ENCODE assay signal across 15 cellular contexts in the genomic region with DNA sequence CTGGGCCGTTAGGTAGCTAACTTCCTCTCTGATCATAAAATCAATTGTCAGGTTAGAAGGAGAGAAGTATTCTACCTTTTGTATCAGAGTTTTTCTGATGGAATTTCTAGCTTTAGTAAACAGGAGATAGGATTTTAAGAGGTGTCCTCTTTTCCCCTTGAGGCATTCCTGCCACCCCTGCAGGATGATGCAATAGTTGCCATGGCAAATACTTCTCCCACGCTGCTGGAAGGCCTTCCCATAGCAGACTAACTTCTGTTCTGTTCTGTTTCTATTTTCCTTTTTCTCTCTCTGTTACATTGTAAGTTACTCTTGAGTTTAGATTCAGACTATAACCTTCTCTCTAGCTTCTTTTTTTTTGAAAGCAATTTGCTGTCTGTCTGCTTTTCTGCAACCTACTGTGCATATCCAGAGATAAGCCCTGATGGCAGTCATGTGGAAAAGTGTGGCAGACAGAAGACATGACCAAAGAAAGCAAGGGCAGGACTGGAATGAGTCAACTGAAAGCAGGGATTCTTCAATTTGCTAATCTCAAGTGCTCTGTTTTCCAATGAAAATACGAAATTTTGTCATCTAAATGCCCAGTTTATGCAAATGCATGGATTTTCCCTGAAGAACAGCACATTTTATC.
A peak's percentile ranks its signal among the peaks of the same experiment; 100 is the strongest.
DNase-seq lines count a peak whose midpoint lies in the region; TF ChIP-seq lines count a peak whose summit lies in the region.
"Had no signal": no experiment of that assay in that cellular context is flagged by ENCODE, and none has a peak within 500 bp of the region (broad histone marks: within the 10 kb centered on the region; RNA-seq: fewer than 3 reads in every experiment).

No MANE protein-coding gene starts in this region.

- intact Hi-C loops in A673 (cut with micrococcal nuclease; ENCODE audit: unreplicated experiment) = no loop called here
- intact Hi-C loops in spleen (cut with DNase I; ENCODE audit: low total_unique reads) = no loop called here

- H4K20me1 ChIP-seq in H9 (ENCODE audit: control insufficient read depth, insufficient read depth, insufficient read length) = no peaks in the 10 kb centered on the region

- TF ChIP-seq CTCF in A673 (conservative IDR thresholded peaks at IDR 0.05; ENCODE audit: low read depth, low read length) = no peak
- no peak for TF ChIP-seq CTCF in H9 (conservative IDR thresholded peaks at IDR 0.05)
- no peak for TF ChIP-seq CTCF in cardiac fibroblast (IDR thresholded peaks at IDR 0.05; ENCODE audit: low read depth, low read length)
- TF ChIP-seq CTCF in spleen (IDR thresholded peaks at IDR 0.05 in 8 of 11, conservative IDR thresholded peaks at IDR 0.05 in 3 of 11) = no peak

- WGBS in H9 (ENCODE audit: extremely low coverage, insufficient read length, low lambda C conversion rate) = no CpG with 5 or more reads among the region's 3 CpGs
- 51 to 63% (median 56%) methylated on average over 3 of the region's 3 CpGs for WGBS in spleen, 5 donors

- H2BK12ac ChIP-seq in H9 (ENCODE audit: insufficient read length, low read depth, low read length) = no peak overlapping the region

- POLR2A ChIA-PET in A673 (lab: Charles Lee; ENCODE audit: low non-redundant PET) = no interaction called here

- H3K4me3 Mint-ChIP-seq in H9 = no peak overlapping the region
- H3K4me3 Mint-ChIP-seq in immature natural killer cell = no peak overlapping the region
- H3K4me3 Mint-ChIP-seq: central memory CD8-positive, alpha-beta T cell had no signal

- peak; percentile 22 for DNase-seq in A673 (ENCODE audit: low spot score)
- no peak for DNase-seq in H9
- peak; percentile 0 to 22 for DNase-seq in cardiac fibroblast (ENCODE audit: low read depth in 2 of 2)
- DNase-seq in kidney glomerular epithelial cell (lab: John Stamatoyannopoulos, UW) = peak; percentile 35
- no peak for DNase-seq in spleen
- no peak for DNase-seq in NCI-H510A treated with DMSO at 0.1 percent for 48 hours (lab: John Stamatoyannopoulos, UW)
- no peak for DNase-seq in immature natural killer cell
- DNase-seq in GOT3 (lab: John Stamatoyannopoulos, UW) = no peak
- DNase-seq: activated CD8-positive, alpha-beta memory T cell treated with anti-CD3 and anti-CD28 coated beads for 24 hours; activated naive CD4-positive, alpha-beta T cell; midbrain; NCI-H2107; NK-92 treated with Interleukin-12 subunit alpha and Interleukin-12 subunit beta, amount 100 ng/mL, for 24 hours had no signal

- H3K27ac Mint-ChIP-seq in H9 (peak overlapping the region in 2 of 3 experiments; percentile 1 to 66; a peak in 1 of 7 replicates), immature natural killer cell (no peak overlapping the region)

- no peak for TF ChIP-seq POLR2A in spleen (IDR thresholded peaks at IDR 0.05)

- H3K4me1 ChIP-seq in A673 (ENCODE audit: insufficient read depth, low read length, poor library complexity, severe bottlenecking) (no peaks in the 10 kb centered on the region), H9 (ENCODE audit: insufficient read depth, low read length) (no peaks in the 10 kb centered on the region; the same call in 1 of the 2 replicates), spleen (no peaks in the 10 kb centered on the region)
- H3K4me1 ChIP-seq: SJSA1 had no signal

- H2BK5ac ChIP-seq in H9 (ENCODE audit: insufficient read length, low read length) = no peak overlapping the region

- no peak overlapping the region for H3K23ac ChIP-seq in H9 (ENCODE audit: insufficient read length, low read depth, low read length)

- H3K9ac ChIP-seq in H9 (ENCODE audit: extremely low read depth, insufficient read length, low read length) = no peak overlapping the region

- H3K36me3 ChIP-seq in A673 (ENCODE audit: insufficient read depth, low read length, poor library complexity, severe bottlenecking) = no peaks in the 10 kb centered on the region
- no peaks in the 10 kb centered on the region for H3K36me3 ChIP-seq in spleen
- H3K36me3 ChIP-seq: SJSA1 had no signal

- no peaks in the 10 kb centered on the region for H3K79me2 ChIP-seq in H9 (ENCODE audit: insufficient read depth, low read length)

- H3K18ac ChIP-seq in H9 (ENCODE audit: insufficient read length, low read depth, low read length) = no peak overlapping the region

- no peak overlapping the region for H4K91ac ChIP-seq in H9 (ENCODE audit: insufficient read length, low read depth, low read length)

- no peaks in the 10 kb centered on the region for H3K23me2 ChIP-seq in H9 (ENCODE audit: insufficient read length, low read depth, low read length, poor library complexity, severe bottlenecking)

- H3K27me3 Mint-ChIP-seq in H9 (ENCODE audit: low read depth) = no peaks in the 10 kb centered on the region
- H3K27me3 Mint-ChIP-seq in immature natural killer cell (ENCODE audit: low read depth in 3 of 3) = peaks cover 0 to 3% (median 3%) of the 10 kb centered on the region in 3 donors
- H3K27me3 Mint-ChIP-seq: central memory CD8-positive, alpha-beta T cell had no signal

- BruUV-seq in A673 (replicated peaks; lab: Mats Ljungman, UMichigan) = no TSS peak

- H4K5ac ChIP-seq in H9 (ENCODE audit: insufficient read length, low read depth, low read length) = no peak overlapping the region

- H2BK15ac ChIP-seq in H9 (ENCODE audit: low read depth, low read length) = no peak overlapping the region

- H3K4me2 ChIP-seq in H9 (ENCODE audit: insufficient read depth, insufficient read length, low read length) = no peak overlapping the region

- CTCF ChIA-PET in A673 (lab: Charles Lee) = no interaction called here

- H3K27ac ChIP-seq in A673 (ENCODE audit: low read depth, low read length, poor library complexity, severe bottlenecking) = no peak overlapping the region
- H3K27ac ChIP-seq in H9 (ENCODE audit: insufficient read length, low read depth, low read length) = no peak overlapping the region
- H3K27ac ChIP-seq in spleen = no peak overlapping the region
- H3K27ac ChIP-seq: SJSA1 had no signal

- no peak overlapping the region for H3K4me3 ChIP-seq in A673 (ENCODE audit: low read depth, low read length, poor library complexity, severe bottlenecking)
- H3K4me3 ChIP-seq in cardiac fibroblast (replicated peaks in 1 of 2; ENCODE audit: low read depth in 2 of 2, low read length in 2 of 2) = no peak overlapping the region
- no peak overlapping the region for H3K4me3 ChIP-seq in spleen
- H3K4me3 ChIP-seq: SJSA1 had no signal

- no peak overlapping the region for H2AK5ac ChIP-seq in H9 (ENCODE audit: insufficient read length, low read length)

- H3K9me3 ChIP-seq in A673 (ENCODE audit: low read depth, low read length, poor library complexity, severe bottlenecking) (no peaks in the 10 kb centered on the region), H9 (ENCODE audit: control insufficient read depth, low read depth, low read length) (no peaks in the 10 kb centered on the region), spleen (peaks cover 0 to 46% (median 32%) of the 10 kb centered on the region in 8 donors)
- H3K9me3 ChIP-seq: SJSA1 had no signal

- no peak overlapping the region for H2BK20ac ChIP-seq in H9 (ENCODE audit: low read depth, low read length, poor library complexity, severe bottlenecking)

- H3K79me1 ChIP-seq in H9 (ENCODE audit: insufficient read depth, low read depth, low read length, poor library complexity, severe bottlenecking) = no peaks in the 10 kb centered on the region

- H2AFZ ChIP-seq in H9 (ENCODE audit: low read length) = peak overlapping the region; percentile 56

- H4K8ac ChIP-seq in H9 (replicated peaks; ENCODE audit: insufficient read length, low read depth, low read length) = no peak overlapping the region

- no peak overlapping the region for H3K4ac ChIP-seq in H9 (ENCODE audit: low read depth, low read length)

- H3T11ph ChIP-seq in H9 (ENCODE audit: low read length) = no peak overlapping the region

- H3K9me3 Mint-ChIP-seq in H9 (peaks cover 8% of the 10 kb centered on the region in 2 experiments; a peak in 4 of 5 replicates), immature natural killer cell (peaks cover 14 to 53% (median 21%) of the 10 kb centered on the region in 6 donors)

- H3K4me1 Mint-ChIP-seq in H9 (peaks cover 22 to 23% of the 10 kb centered on the region in 2 experiments), immature natural killer cell (no peaks in the 10 kb centered on the region)
- H3K4me1 Mint-ChIP-seq: central memory CD8-positive, alpha-beta T cell had no signal

- H3K27me3 ChIP-seq in A673 (replicated peaks; ENCODE audit: insufficient read depth, low read depth, low read length, poor library complexity) (no peaks in the 10 kb centered on the region), H9 (ENCODE audit: insufficient read depth, low read length) (no peaks in the 10 kb centered on the region), spleen (replicated peaks in 1 of 7) (no peaks in the 10 kb centered on the region)
- H3K27me3 ChIP-seq: SJSA1 had no signal

- H3K56ac ChIP-seq in H9 (ENCODE audit: insufficient read length, low read depth, low read length) = no peak overlapping the region

- H2BK120ac ChIP-seq in H9 (ENCODE audit: low read depth, low read length, poor library complexity, severe bottlenecking) = no peak overlapping the region

- H3K36me3 Mint-ChIP-seq in H9 (ENCODE audit: insufficient read depth in 1 of 3, low read depth in 3 of 3) = peaks cover 3 to 13% (median 8%) of the 10 kb centered on the region in 3 experiments; a peak in 5 of 7 replicates
- peaks cover 0 to 3% (median 0%) of the 10 kb centered on the region in 3 donors for H3K36me3 Mint-ChIP-seq in immature natural killer cell

- no peak overlapping the region for H3K14ac ChIP-seq in H9 (ENCODE audit: insufficient read depth, low read length)

Comparison
In these comparisons a context has a peak if more than half of its experiments do, and no peak if none do; other contexts are left out.
1. DNase-seq: peak in A673 (single experiment), cardiac fibroblast (2 of 2) and kidney glomerular epithelial cell (single experiment); none in H9 (single experiment), spleen (single experiment), NCI-H510A treated with DMSO at 0.1 percent for 48 hours (single experiment), immature natural killer cell (0 of 3) and GOT3 (single experiment).
2. H3K27ac Mint-ChIP-seq: peak in H9 (2 of 3); none in immature natural killer cell (0 of 6).